ENCODE assay signal across 1 cellular context in the genomic region with DNA sequence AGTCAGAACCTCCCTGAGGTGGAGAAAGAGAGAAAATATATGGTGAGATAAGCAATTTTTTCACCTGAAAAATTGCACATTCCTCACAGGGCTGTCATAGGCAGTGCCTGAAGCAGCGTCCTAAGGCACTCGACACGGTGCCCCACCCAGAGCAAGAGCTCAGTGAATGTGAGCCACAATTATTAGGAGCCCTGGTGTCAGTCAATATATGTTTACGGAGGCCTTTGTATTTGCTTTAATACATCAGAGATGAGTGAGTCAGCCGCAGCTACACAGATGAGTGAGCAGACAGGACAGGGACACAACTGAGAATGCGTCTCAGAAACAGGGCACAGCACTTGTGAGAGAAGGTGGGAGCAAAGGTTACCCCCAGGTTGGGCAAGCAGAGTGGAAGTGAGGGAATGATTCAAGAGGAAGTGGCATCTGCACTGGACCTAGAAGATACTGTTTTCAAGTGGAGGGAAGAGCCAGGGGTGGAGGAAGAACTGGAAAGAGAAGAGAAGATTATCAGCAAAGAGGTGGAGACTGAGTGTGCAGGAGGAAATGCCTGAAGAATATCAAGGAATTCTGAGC.
TF ChIP-seq lines count a peak whose summit lies in the region.

No MANE protein-coding gene starts in this region.

TF ChIP-seq in GM23338, 12 proteins besides CTCF, POLR2A, EP300 and RAD21 (continued from another document):
- TF ChIP-seq ZNF462 (CRISPR knock-in tag; IDR thresholded peaks at IDR 0.05) = no peak
- no peak for TF ChIP-seq EZH2 (IDR thresholded peaks at IDR 0.05; ENCODE audit: low read depth, unreplicated experiment)
